9 cellular contexts compared by ENCODE assay signal in genomic region chr11:102010776-102011500, GRCh38. TPM values are rescaled to one million over a fixed set of nuclear protein-coding genes. Genes with fewer than 3 reads are reported as not detected.
DNase-seq lines count a peak whose midpoint lies in the region; ATAC-seq and TF ChIP-seq lines count a peak whose summit lies in the region.
"Had no signal": no experiment of that assay in that cellular context is flagged by ENCODE, and none has a peak within 500 bp of the region (broad histone marks: within the 10 kb centered on the region; RNA-seq: fewer than 3 reads in every experiment).

No MANE protein-coding gene starts in this region.

- H3K9me3 ChIP-seq in hepatocyte (ENCODE audit: low read depth) (no peaks in the 10 kb centered on the region), thoracic aorta (no peaks in the 10 kb centered on the region), OCI-LY7 (ENCODE audit: low read length) (no peaks in the 10 kb centered on the region)

- ATAC-seq in thoracic aorta (ENCODE audit: insufficient number of reproducible peaks, low FRiP score, low read depth) (no peak), HG03175 (IDR thresholded peaks at IDR 0.05; ENCODE audit: unreplicated experiment) (no peak), GM19035 (IDR thresholded peaks at IDR 0.05; ENCODE audit: unreplicated experiment) (no peak)

- no peaks in the 10 kb centered on the region for H3K27me3 ChIP-seq in hepatocyte
- H3K27me3 ChIP-seq in thoracic aorta (replicated peaks; ENCODE audit: insufficient read depth), result no peaks in the 10 kb centered on the region

- TF ChIP-seq CTCF in hepatocyte (IDR thresholded peaks at IDR 0.05; ENCODE audit: poor library complexity) (no peak), thoracic aorta (IDR thresholded peaks at IDR 0.05) (no peak), OCI-LY7 (conservative IDR thresholded peaks at IDR 0.05; ENCODE audit: low read length) (no peak)

- intact Hi-C loops in OCI-LY7 (cut with micrococcal nuclease; ENCODE audit: unreplicated experiment), result no loop called here

- no TSS peak for BruUV-seq in OCI-LY7 (replicated peaks; lab: Mats Ljungman, UMichigan)

- no peaks in the 10 kb centered on the region for H3K36me3 ChIP-seq in hepatocyte (replicated peaks; ENCODE audit: insufficient read depth, low read depth)
- H3K36me3 ChIP-seq in thoracic aorta, result no peaks in the 10 kb centered on the region
- no peaks in the 10 kb centered on the region for H3K36me3 ChIP-seq in OCI-LY7 (ENCODE audit: insufficient read depth, low read length)

- H3K4me1 ChIP-seq in hepatocyte (ENCODE audit: insufficient read depth) (peaks cover 27% of the 10 kb centered on the region), thoracic aorta (ENCODE audit: control insufficient read depth in 1 of 2, low read depth in 2 of 2) (peaks cover 7 to 15% of the 10 kb centered on the region in 2 donors), OCI-LY7 (ENCODE audit: insufficient read depth, low read length, poor library complexity, severe bottlenecking) (no peaks in the 10 kb centered on the region)

- WGBS in hepatocyte (ENCODE audit: low lambda C conversion rate, missing lambda C conversion rate), result 15% methylated on average over 12 of the region's 12 CpGs

- H3K79me2 ChIP-seq in hepatocyte, result no peaks in the 10 kb centered on the region
- H3K79me2 ChIP-seq in OCI-LY7 (ENCODE audit: insufficient read depth, low read depth, low read length), result no peaks in the 10 kb centered on the region

- H3K9me2 ChIP-seq in hepatocyte (replicated peaks; ENCODE audit: insufficient read depth) (no peaks in the 10 kb centered on the region), OCI-LY7 (ENCODE audit: insufficient read depth, low read length) (no peaks in the 10 kb centered on the region)

- POLR2A ChIA-PET in OCI-LY7 (lab: Charles Lee), result interaction anchor here (5.3 kb wide), 1 partner anchor 150 kb away, joined by 30 read pairs; no protein-coding TSS in a partner anchor

- DNase-seq in HPDE6-E6E7 (ENCODE audit: extremely low spot score) (peak; percentile 92), amniotic stem cell (lab: John Stamatoyannopoulos, UW) (peak; percentile 53), hepatocyte (ENCODE audit: low spot score) (peak; percentile 89), thoracic aorta (ENCODE audit: low spot score) (peak; percentile 14), OCI-LY7 (ENCODE audit: low spot score) (no peak)
- DNase-seq in activated CD4-positive, alpha-beta T cell treated with anti-CD3 and anti-CD28 coated beads, Interleukin-2, amount 50 U/mL, for 48 hours, result no peak
- DNase-seq: activated CD4-positive, alpha-beta T cell treated with anti-CD3 and anti-CD28 coated beads for 1 hour had no signal

- H4K20me1 ChIP-seq in hepatocyte (ENCODE audit: insufficient read depth, poor library complexity, severe bottlenecking) (no peaks in the 10 kb centered on the region), OCI-LY7 (ENCODE audit: insufficient read depth, low read length) (no peaks in the 10 kb centered on the region)

- H2AFZ ChIP-seq in hepatocyte, result peak overlapping the region; percentile 11
- H2AFZ ChIP-seq in OCI-LY7 (ENCODE audit: low read length), result no peak overlapping the region

- H3K27ac ChIP-seq in hepatocyte, result peak overlapping the region; percentile 78
- peak overlapping the region in 1 of 2 donors; percentile 32 for H3K27ac ChIP-seq in thoracic aorta
- H3K27ac ChIP-seq in OCI-LY7 (ENCODE audit: low read depth, low read length, poor library complexity, severe bottlenecking), result no peak overlapping the region

- CTCF ChIA-PET in OCI-LY7 (lab: Charles Lee; ENCODE audit: unreplicated experiment), result no interaction called here

- no peak overlapping the region for H3K4me3 ChIP-seq in hepatocyte
- H3K4me3 ChIP-seq in thoracic aorta, result peak overlapping the region; percentile 43
- H3K4me3 ChIP-seq in OCI-LY7 (ENCODE audit: low read depth, low read length, poor library complexity, severe bottlenecking), result no peak overlapping the region

- H3K4me2 ChIP-seq in hepatocyte (peak overlapping the region; percentile 66), OCI-LY7 (ENCODE audit: low read length) (no peak overlapping the region)

RNA-seq across cellular contexts. Expression of gene CFAP300, which starts 36.3 kb away (rescaled TPM):
- total RNA-seq in hepatocyte (1.5 and 3.4 TPM in 2 replicates), thoracic aorta (1 to 10 TPM; 3.3 to 4.5 TPM), OCI-LY7 (2022) (not detected in 2 replicates)
- 2.7 and 2.9 TPM in 2 replicates for polyA plus RNA-seq in hepatocyte
- not detected in 2 replicates for total RNA-seq in OCI-LY7 (2014; rRNA removed; shearing (Covaris generic))

Comparison
In these comparisons a context has a peak if more than half of its experiments do, and no peak if none do; other contexts are left out.
1. DNase-seq: peak in HPDE6-E6E7 (single experiment), amniotic stem cell (single experiment), hepatocyte (single experiment) and thoracic aorta (single experiment); none in OCI-LY7 (single experiment) and activated CD4-positive, alpha-beta T cell treated with anti-CD3 and anti-CD28 coated beads, Interleukin-2, amount 50 U/mL, for 48 hours (0 of 2).